Comparison of ENCODE assay signal across 1 cellular context in genomic region chr2:58110765-58111164, GRCh38.
TF ChIP-seq lines count a peak whose summit lies in the region.

No MANE protein-coding gene starts in this region.

TF ChIP-seq in HCT116, 20 proteins besides CTCF, POLR2A, EP300 and RAD21 (continued from another document):
- TF ChIP-seq ZBTB33 (IDR thresholded peaks at IDR 0.05; ENCODE audit: extremely low read depth, insufficient replicate concordance, low read length): no peak
- TF ChIP-seq EGR1 (IDR thresholded peaks at IDR 0.05; ENCODE audit: low read depth): no peak
